ENCODE assay signal across 27 cellular contexts in genomic region chr4:46837639-46838038, GRCh38.
DNase-seq lines count a peak whose midpoint lies in the region; ATAC-seq, FAIRE-seq and TF ChIP-seq lines count a peak whose summit lies in the region.
"Had no signal": no experiment of that assay in that cellular context is flagged by ENCODE, and none has a peak within 500 bp of the region (broad histone marks: within the 10 kb centered on the region; RNA-seq: fewer than 3 reads in every experiment).

No MANE protein-coding gene starts in this region.

- H4K20me1 ChIP-seq in hepatocyte (ENCODE audit: insufficient read depth, poor library complexity, severe bottlenecking), result no peaks in the 10 kb centered on the region
- no peaks in the 10 kb centered on the region for H4K20me1 ChIP-seq in HepG2 (ENCODE audit: insufficient read depth, low read length)
- H4K20me1 ChIP-seq: BLaER1 had no signal

- no peak for FAIRE-seq in HepG2 (lab: Jason Lieb, UNC)
- FAIRE-seq: A204.1, D721Med, GM12878, GM12892, GM18507 had no signal

- no peak overlapping the region for H4K8ac ChIP-seq in mesendoderm (ENCODE audit: low read depth, low read length)

- H3K4ac ChIP-seq in mesendoderm (ENCODE audit: low read depth, low read length), result no peak overlapping the region

- peaks cover 9% of the 10 kb centered on the region for H3K4me1 ChIP-seq in hepatocyte (ENCODE audit: insufficient read depth)
- peaks cover 14% of the 10 kb centered on the region for H3K4me1 ChIP-seq in HepG2 (ENCODE audit: insufficient read depth, low read length)
- H3K4me1 ChIP-seq in right lobe of liver, result peaks cover 0 to 7% (median 0%) of the 10 kb centered on the region in 4 donors
- H3K4me1 ChIP-seq in mesendoderm (ENCODE audit: control insufficient read depth, low read depth, low read length), result no peaks in the 10 kb centered on the region
- no peaks in the 10 kb centered on the region for H3K4me1 ChIP-seq in thyroid gland
- H3K4me1 ChIP-seq: BE2C had no signal

- H3K4me2 ChIP-seq in hepatocyte (peak overlapping the region; percentile 1), HepG2 (ENCODE audit: low read depth, low read length) (0 out of 2 replicates have a peak overlapping the region, but pooled peaks have one; percentile 6), mesendoderm (ENCODE audit: low read length) (no peak overlapping the region)

- TF ChIP-seq EP300 in HepG2 (IDR thresholded peaks at IDR 0.05; ENCODE audit: low read depth in 2 of 2, low read length in 2 of 2) (no peak), HepG2 (CRISPR knock-in tag; IDR thresholded peaks at IDR 0.05; ENCODE audit: borderline replicate concordance) (no peak)

- no peak overlapping the region for H2AK5ac ChIP-seq in mesendoderm (ENCODE audit: low read length)

- in situ Hi-C loops in HepG2 (cut with HindIII; ENCODE audit: extremely low pct_ligation_motif_present, low pct_unique_long_range_greater_than_20kb), result no loop called here

- no peaks in the 10 kb centered on the region for H3K36me3 ChIP-seq in hepatocyte (replicated peaks; ENCODE audit: insufficient read depth, low read depth)
- no peaks in the 10 kb centered on the region for H3K36me3 ChIP-seq in HepG2 (replicated peaks in 1 of 2; ENCODE audit: control insufficient read depth in 1 of 2, insufficient read depth in 2 of 2, low read length in 2 of 2)
- no peaks in the 10 kb centered on the region for H3K36me3 ChIP-seq in right lobe of liver
- H3K36me3 ChIP-seq in mesendoderm (ENCODE audit: control insufficient read depth, insufficient read depth, low read length), result no peaks in the 10 kb centered on the region
- no peaks in the 10 kb centered on the region for H3K36me3 ChIP-seq in thyroid gland
- H3K36me3 ChIP-seq: BE2C, BLaER1 had no signal

- no peak overlapping the region for H3K56ac ChIP-seq in mesendoderm (ENCODE audit: low read length)

- no peak overlapping the region for H3K23ac ChIP-seq in mesendoderm (ENCODE audit: low read length)

- H3K18ac ChIP-seq in mesendoderm (ENCODE audit: low read length), result no peak overlapping the region

- no peak overlapping the region for H2BK15ac ChIP-seq in mesendoderm (replicated peaks; ENCODE audit: low read depth)

- H3K79me2 ChIP-seq in hepatocyte (no peaks in the 10 kb centered on the region), HepG2 (ENCODE audit: insufficient read depth, low read length) (no peaks in the 10 kb centered on the region), mesendoderm (ENCODE audit: control insufficient read depth, insufficient read depth, low read length) (no peaks in the 10 kb centered on the region)

- H3K9me2 ChIP-seq in hepatocyte (replicated peaks; ENCODE audit: insufficient read depth), result no peaks in the 10 kb centered on the region

- no TSS peak for BruUV-seq in HepG2 (replicated peaks; lab: Mats Ljungman, UMichigan)

- TF ChIP-seq RAD21 in HepG2 (CRISPR knock-in tag; IDR thresholded peaks at IDR 0.05), result no peak

- H3K9ac ChIP-seq in HepG2 (ENCODE audit: insufficient read depth, low read depth, low read length) (no peak overlapping the region), mesendoderm (ENCODE audit: low read length) (no peak overlapping the region)
- H3K9ac ChIP-seq: BLaER1 had no signal

- ATAC-seq in HepG2, result peak; percentile 61; the same call in 2 of the 3 replicates
- peak in 3 of 4 donors; percentile 45 to 68 (median 56) for ATAC-seq in right lobe of liver
- ATAC-seq: GM12878 had no signal

- H4K5ac ChIP-seq in mesendoderm (ENCODE audit: low read length), result no peak overlapping the region

- DNase-seq in hepatocyte (ENCODE audit: low spot score) (no peak), HepG2 (ENCODE audit: low spot score) (no peak), right lobe of liver (no peak), substantia nigra (lab: John Stamatoyannopoulos, UW) (no peak), mesendoderm (no peak), DMS53 (lab: John Stamatoyannopoulos, UW) (no peak), thyroid gland (no peak)
- DNase-seq in activated effector memory CD4-positive, alpha-beta T cell treated with Interleukin-2 at 50 U/mL for 16 hours, result no peak
- DNase-seq: 8988T; ACHN; BE2C; C1 segment of cervical spinal cord; Calu3; CD4-positive, alpha-beta memory T cell; CD4-positive, CD25-positive, alpha-beta regulatory T cell; CD8-positive, alpha-beta memory T cell; COR-L47; DMS79; DND-41; EL; GDM1 had no signal

- no peaks in the 10 kb centered on the region for H3K79me1 ChIP-seq in mesendoderm (ENCODE audit: low read length)

- H2AFZ ChIP-seq in hepatocyte (no peak overlapping the region), HepG2 (ENCODE audit: low read length) (no peak overlapping the region)

- intact Hi-C loops in HepG2 (cut with micrococcal nuclease; ENCODE audit: unreplicated experiment), result no loop called here
- intact Hi-C loops in right lobe of liver (cut with DNase I), result no loop called here
- intact Hi-C loops in thyroid gland (cut with DNase I), result no loop called here

- H2BK120ac ChIP-seq in mesendoderm (ENCODE audit: low read depth, low read length), result no peak overlapping the region

- H3K27ac ChIP-seq in hepatocyte (no peak overlapping the region), HepG2 (ENCODE audit: extremely low read length, insufficient read depth, low read length) (no peak overlapping the region), right lobe of liver (no peak overlapping the region), substantia nigra (ENCODE audit: low read depth, low read length, poor library complexity, severe bottlenecking) (peak overlapping the region; percentile 81), mesendoderm (ENCODE audit: low read depth, low read length) (no peak overlapping the region), thyroid gland (no peak overlapping the region)
- H3K27ac ChIP-seq: BLaER1 had no signal

- CTCF ChIA-PET in HepG2 (lab: Yijun Ruan, JAX; ENCODE audit: low intra/inter-chr PET ratio, low total read pairs), result no interaction called here

- no peaks in the 10 kb centered on the region for H3K9me3 ChIP-seq in hepatocyte (ENCODE audit: low read depth)
- no peaks in the 10 kb centered on the region; the same call in 1 of the 2 replicates for H3K9me3 ChIP-seq in HepG2 (ENCODE audit: low read length)
- no peaks in the 10 kb centered on the region for H3K9me3 ChIP-seq in right lobe of liver
- no peaks in the 10 kb centered on the region for H3K9me3 ChIP-seq in thyroid gland
- H3K9me3 ChIP-seq: BE2C, BLaER1 had no signal

- no peak overlapping the region for H2BK5ac ChIP-seq in mesendoderm (ENCODE audit: low read length)

- 60% methylated on average over 2 of the region's 2 CpGs for WGBS in hepatocyte (ENCODE audit: low lambda C conversion rate, missing lambda C conversion rate)
- WGBS in HepG2 (ENCODE audit: low lambda C conversion rate), result 1% methylated on average over 2 of the region's 2 CpGs
- 27% methylated on average over 2 of the region's 2 CpGs for WGBS in right lobe of liver (ENCODE audit: insufficient coverage, low coverage, low lambda C conversion rate, missing lambda C conversion rate)
- no CpG with 5 or more reads among the region's 2 CpGs for WGBS in mesendoderm (ENCODE audit: extremely low coverage, insufficient coverage, low lambda C conversion rate)
- 89 to 94% methylated on average over 2 of the region's 2 CpGs for WGBS in thyroid gland, 2 donors

- POLR2A ChIA-PET in HepG2 (lab: Yijun Ruan, JAX), result no interaction called here

- TF ChIP-seq POLR2A in HepG2 (IDR thresholded peaks at IDR 0.05; ENCODE audit: insufficient read depth in 1 of 2, low read depth in 2 of 2, low read length in 2 of 2), result no peak
- no peak for TF ChIP-seq POLR2A in right lobe of liver (IDR thresholded peaks at IDR 0.05)
- no peak for TF ChIP-seq POLR2A in thyroid gland (IDR thresholded peaks at IDR 0.05)

- no peak overlapping the region for H3K4me3 ChIP-seq in hepatocyte
- H3K4me3 ChIP-seq in HepG2 (replicated peaks in 1 of 3; ENCODE audit: insufficient read depth in 1 of 3, low read depth in 2 of 3, low read length in 3 of 3), result no peak overlapping the region
- no peak overlapping the region for H3K4me3 ChIP-seq in right lobe of liver
- no peak overlapping the region for H3K4me3 ChIP-seq in mesendoderm (ENCODE audit: low read length)
- no peak overlapping the region for H3K4me3 ChIP-seq in thyroid gland (replicated peaks in 1 of 3)
- H3K4me3 ChIP-seq: BLaER1, GM12878 had no signal

- H3K27me3 ChIP-seq in hepatocyte, result no peaks in the 10 kb centered on the region
- no peaks in the 10 kb centered on the region; a peak in 1 of 5 replicates for H3K27me3 ChIP-seq in HepG2 (ENCODE audit: control insufficient read depth in 1 of 2, insufficient read depth in 2 of 2, low read length in 2 of 2)
- H3K27me3 ChIP-seq in right lobe of liver, result no peaks in the 10 kb centered on the region
- no peaks in the 10 kb centered on the region for H3K27me3 ChIP-seq in mesendoderm (ENCODE audit: insufficient read depth, low read length, poor library complexity)
- no peaks in the 10 kb centered on the region for H3K27me3 ChIP-seq in thyroid gland
- H3K27me3 ChIP-seq: BE2C, BLaER1 had no signal

- TF ChIP-seq CTCF in hepatocyte (IDR thresholded peaks at IDR 0.05; ENCODE audit: poor library complexity), result no peak
- no peak for TF ChIP-seq CTCF in HepG2 (CRISPR knock-in tag; IDR thresholded peaks at IDR 0.05)
- TF ChIP-seq CTCF in right lobe of liver (IDR thresholded peaks at IDR 0.05), result no peak
- no peak for TF ChIP-seq CTCF in thyroid gland (IDR thresholded peaks at IDR 0.05)

TF ChIP-seq in HepG2, 621 proteins besides CTCF, POLR2A, EP300 and RAD21:
- TF ChIP-seq ZNF446 (CRISPR knock-in tag; IDR thresholded peaks at IDR 0.05), result no peak
- TF ChIP-seq, protein P1, sequence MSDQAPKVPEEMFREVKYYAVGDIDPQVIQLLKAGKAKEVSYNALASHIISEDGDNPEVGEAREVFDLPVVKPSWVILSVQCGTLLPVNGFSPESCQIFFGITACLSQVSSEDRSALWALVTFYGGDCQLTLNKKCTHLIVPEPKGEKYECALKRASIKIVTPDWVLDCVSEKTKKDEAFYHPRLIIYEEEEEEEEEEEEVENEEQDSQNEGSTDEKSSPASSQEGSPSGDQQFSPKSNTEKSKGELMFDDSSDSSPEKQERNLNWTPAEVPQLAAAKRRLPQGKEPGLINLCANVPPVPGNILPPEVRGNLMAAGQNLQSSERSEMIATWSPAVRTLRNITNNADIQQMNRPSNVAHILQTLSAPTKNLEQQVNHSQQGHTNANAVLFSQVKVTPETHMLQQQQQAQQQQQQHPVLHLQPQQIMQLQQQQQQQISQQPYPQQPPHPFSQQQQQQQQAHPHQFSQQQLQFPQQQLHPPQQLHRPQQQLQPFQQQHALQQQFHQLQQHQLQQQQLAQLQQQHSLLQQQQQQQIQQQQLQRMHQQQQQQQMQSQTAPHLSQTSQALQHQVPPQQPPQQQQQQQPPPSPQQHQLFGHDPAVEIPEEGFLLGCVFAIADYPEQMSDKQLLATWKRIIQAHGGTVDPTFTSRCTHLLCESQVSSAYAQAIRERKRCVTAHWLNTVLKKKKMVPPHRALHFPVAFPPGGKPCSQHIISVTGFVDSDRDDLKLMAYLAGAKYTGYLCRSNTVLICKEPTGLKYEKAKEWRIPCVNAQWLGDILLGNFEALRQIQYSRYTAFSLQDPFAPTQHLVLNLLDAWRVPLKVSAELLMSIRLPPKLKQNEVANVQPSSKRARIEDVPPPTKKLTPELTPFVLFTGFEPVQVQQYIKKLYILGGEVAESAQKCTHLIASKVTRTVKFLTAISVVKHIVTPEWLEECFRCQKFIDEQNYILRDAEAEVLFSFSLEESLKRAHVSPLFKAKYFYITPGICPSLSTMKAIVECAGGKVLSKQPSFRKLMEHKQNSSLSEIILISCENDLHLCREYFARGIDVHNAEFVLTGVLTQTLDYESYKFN (CRISPR knock-in tag; conservative IDR thresholded peaks at IDR 0.05), result 0 out of 2 replicates have a peak, but pooled peaks have one; percentile 19
